Comparison of ENCODE assay signal across 14 cellular contexts in genomic region chrX:41067721-41068120, GRCh38. TPM values are rescaled to one million over a fixed set of nuclear protein-coding genes. Genes with fewer than 3 reads are reported as not detected.
DNase-seq lines count a peak whose midpoint lies in the region; ATAC-seq, FAIRE-seq and TF ChIP-seq lines count a peak whose summit lies in the region.
"Had no signal": no experiment of that assay in that cellular context is flagged by ENCODE, and none has a peak within 500 bp of the region (broad histone marks: within the 10 kb centered on the region; RNA-seq: fewer than 3 reads in every experiment).

No MANE protein-coding gene starts in this region.

- H4K20me1 ChIP-seq in K562 (replicated peaks; ENCODE audit: control insufficient read depth, insufficient read depth, low read length) = no peaks in the 10 kb centered on the region
- H4K20me1 ChIP-seq: BLaER1 treated with 17β-estradiol and CSF1 and Interleukin-3, amounts not matched to agents 10 nM and 100 nM had no signal

- 0% methylated on average over 5 of the region's 5 CpGs for WGBS in K562 (ENCODE audit: insufficient coverage, low coverage, missing lambda C conversion rate)
- WGBS in testis, 2 donors = 67 to 75% methylated on average over 5 of the region's 5 CpGs

- H3K79me2 ChIP-seq in K562 (ENCODE audit: control insufficient read depth, insufficient read depth, low read length) = no peaks in the 10 kb centered on the region

- TF ChIP-seq POLR2A in K562 (conservative IDR thresholded peaks at IDR 0.05) (no peak), testis (IDR thresholded peaks at IDR 0.05) (no peak), breast epithelium (IDR thresholded peaks at IDR 0.05) (no peak)

- H3K36me3 ChIP-seq in K562 (ENCODE audit: control insufficient read depth, insufficient read depth, low read length) (no peaks in the 10 kb centered on the region), testis (ENCODE audit: low read depth, missing control alignments) (no peaks in the 10 kb centered on the region), breast epithelium (no peaks in the 10 kb centered on the region)
- H3K36me3 ChIP-seq: BLaER1 treated with 17β-estradiol and CSF1 and Interleukin-3, amounts not matched to agents 10 nM and 100 nM had no signal

- ATAC-seq in left cardiac atrium (no peak), left ventricle myocardium superior (no peak), K562 (peak; percentile 73), WTC11 (no peak)
- ATAC-seq: GM23338 had no signal

- TF ChIP-seq CTCF in K562 (IDR thresholded peaks at IDR 0.05 in 2 of 3, conservative IDR thresholded peaks at IDR 0.05 in 1 of 3; ENCODE audit: insufficient read depth in 2 of 3, low read depth in 1 of 3, low read length in 3 of 3) (no peak), testis (IDR thresholded peaks at IDR 0.05) (no peak), breast epithelium (IDR thresholded peaks at IDR 0.05) (no peak), WTC11 (IDR thresholded peaks at IDR 0.05) (no peak)

- H2AFZ ChIP-seq in K562 (ENCODE audit: low read depth, low read length) = peak overlapping the region; percentile 90
- H2AFZ ChIP-seq: GM23338 had no signal

- peak; percentile 41 for DNase-seq in left cardiac atrium
- DNase-seq in left ventricle myocardium superior = no peak
- DNase-seq in OCI-M1 (lab: John Stamatoyannopoulos, UW) = peak; percentile 38
- peak in 2 of 4 experiments; percentile 8 to 60 for DNase-seq in K562 (ENCODE audit: extremely low read depth in 1 of 4, low spot score in 3 of 4)
- DNase-seq in testis = peak; percentile 62
- no peak for DNase-seq in breast epithelium (ENCODE audit: low spot score in 2 of 2)
- DNase-seq in WTC11 (ENCODE audit: low spot score) = no peak
- DNase-seq: ACHN; CD4-positive, CD25-positive, alpha-beta regulatory T cell; DMS53; H7 had no signal

- no peak overlapping the region for H3K4me3 Mint-ChIP-seq in WTC11
- H3K4me3 Mint-ChIP-seq: CD4-positive, CD25-positive, alpha-beta regulatory T cell; GM23338 had no signal

- no peaks in the 10 kb centered on the region for H3K36me3 Mint-ChIP-seq in WTC11
- H3K36me3 Mint-ChIP-seq: CD4-positive, CD25-positive, alpha-beta regulatory T cell had no signal

- H3K4me3 ChIP-seq in K562 (no peak overlapping the region), testis (no peak overlapping the region), breast epithelium (no peak overlapping the region)
- H3K4me3 ChIP-seq: BLaER1 treated with 17β-estradiol and CSF1 and Interleukin-3, amounts not matched to agents 10 nM and 100 nM; GM23338 had no signal

- FAIRE-seq in K562 (lab: Jason Lieb, UNC) = peak; percentile 80
- FAIRE-seq: GM18507 had no signal

- in situ Hi-C loops in K562 (cut with MboI) = no loop called here

- H3K9me1 ChIP-seq in K562 (ENCODE audit: control insufficient read depth, insufficient read depth, low read length) = no peaks in the 10 kb centered on the region

- no peak for TF ChIP-seq RAD21 in K562 (CRISPR knock-in tag; conservative IDR thresholded peaks at IDR 0.05 in 1 of 2, IDR thresholded peaks at IDR 0.05 in 1 of 2)

- H3K9me3 ChIP-seq in K562 (replicated peaks; ENCODE audit: control insufficient read depth, insufficient read depth, low read depth, low read length) (no peaks in the 10 kb centered on the region), testis (no peaks in the 10 kb centered on the region), breast epithelium (no peaks in the 10 kb centered on the region)

- no peaks in the 10 kb centered on the region for H3K9me3 Mint-ChIP-seq in WTC11
- H3K9me3 Mint-ChIP-seq: CD4-positive, CD25-positive, alpha-beta regulatory T cell; GM23338 had no signal

- no peaks in the 10 kb centered on the region for H3K27me3 ChIP-seq in K562 (ENCODE audit: control insufficient read depth in 2 of 2, insufficient read depth in 2 of 2, low read length in 2 of 2)
- H3K27me3 ChIP-seq in testis = no peaks in the 10 kb centered on the region
- peaks cover 0 to 56% of the 10 kb centered on the region in 2 donors for H3K27me3 ChIP-seq in breast epithelium

- TF ChIP-seq EP300 in K562 (IDR thresholded peaks at IDR 0.05; ENCODE audit: low read length) = no peak

- POLR2A ChIA-PET in K562 (lab: Yijun Ruan, JAX) (no interaction called here), WTC11 (lab: Charles Lee) (no interaction called here)

- intact Hi-C loops in left cardiac atrium (cut with DNase I) (no loop called here), left ventricle myocardium superior (cut with micrococcal nuclease) (no loop called here), K562 (cut with micrococcal nuclease) (no loop called here), testis (cut with DNase I; ENCODE audit: low total_unique reads) (no loop called here), breast epithelium (cut with DNase I; ENCODE audit: low total_unique reads) (no loop called here)

- H3K4me1 ChIP-seq in K562 (replicated peaks in 1 of 2; ENCODE audit: control insufficient read depth in 2 of 2, insufficient read depth in 2 of 2, low read length in 2 of 2) (peaks cover 0 to 10% of the 10 kb centered on the region in 2 experiments; a peak in 3 of 5 replicates), testis (no peaks in the 10 kb centered on the region), breast epithelium (no peaks in the 10 kb centered on the region)
- H3K4me1 ChIP-seq: BLaER1 treated with 17β-estradiol and CSF1 and Interleukin-3, amounts not matched to agents 10 nM and 100 nM had no signal

- peaks cover 5% of the 10 kb centered on the region; the same call in 1 of the 2 replicates for H3K4me1 Mint-ChIP-seq in WTC11
- H3K4me1 Mint-ChIP-seq: CD4-positive, CD25-positive, alpha-beta regulatory T cell had no signal

- peak overlapping the region; percentile 49 for H3K4me2 ChIP-seq in K562 (ENCODE audit: insufficient read depth, low read length)
- H3K4me2 ChIP-seq: BLaER1 treated with 17β-estradiol and CSF1 and Interleukin-3, amounts not matched to agents 10 nM and 100 nM; GM23338 had no signal

- H3K27ac ChIP-seq in K562 (ENCODE audit: extremely low read depth, low read depth, low read length) (peak overlapping the region; percentile 44), testis (no peak overlapping the region), breast epithelium (no peak overlapping the region)
- H3K27ac ChIP-seq: BLaER1 treated with 17β-estradiol and CSF1 and Interleukin-3, amounts not matched to agents 10 nM and 100 nM had no signal

- 0 out of 4 replicates have a peak overlapping the region, but pooled peaks of 1 of the 2 experiments have one; percentile 12 for H3K9ac ChIP-seq in K562 (ENCODE audit: insufficient read depth in 1 of 2, low read depth in 2 of 2, low read length in 2 of 2)
- H3K9ac ChIP-seq: BLaER1 treated with 17β-estradiol and CSF1 and Interleukin-3, amounts not matched to agents 10 nM and 100 nM had no signal

- no TSS peak for BruUV-seq in K562 (replicated peaks; lab: Mats Ljungman, UMichigan)

- H3K27ac Mint-ChIP-seq in WTC11 = no peak overlapping the region
- H3K27ac Mint-ChIP-seq: CD4-positive, CD25-positive, alpha-beta regulatory T cell; GM23338 had no signal

- CTCF ChIA-PET in K562 (lab: Yijun Ruan, JAX; ENCODE audit: low intra/inter-chr PET ratio) (no interaction called here), WTC11 (lab: Charles Lee) (no interaction called here)

- no peaks in the 10 kb centered on the region for H3K27me3 Mint-ChIP-seq in WTC11 (ENCODE audit: low read depth)
- H3K27me3 Mint-ChIP-seq: CD4-positive, CD25-positive, alpha-beta regulatory T cell had no signal

TF ChIP-seq in K562, 482 proteins besides CTCF, POLR2A, EP300 and RAD21 (continues in another document):
- TF ChIP-seq MEF2D (tag; conservative IDR thresholded peaks at IDR 0.05; ENCODE audit: low read depth) = no peak
- TF ChIP-seq, protein P1, sequence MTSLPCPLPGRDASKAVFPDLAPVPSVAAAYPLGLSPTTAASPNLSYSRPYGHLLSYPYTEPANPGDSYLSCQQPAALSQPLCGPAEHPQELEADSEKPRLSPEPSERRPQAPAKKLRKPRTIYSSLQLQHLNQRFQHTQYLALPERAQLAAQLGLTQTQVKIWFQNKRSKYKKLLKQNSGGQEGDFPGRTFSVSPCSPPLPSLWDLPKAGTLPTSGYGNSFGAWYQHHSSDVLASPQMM (CRISPR knock-in tag; IDR thresholded peaks at IDR 0.05) = no peak

TF ChIP-seq in WTC11, 78 proteins besides CTCF, POLR2A, EP300 and RAD21:
- TF ChIP-seq OVOL2 (CRISPR knock-in tag; IDR thresholded peaks at IDR 0.05; ENCODE audit: borderline replicate concordance) = no peak

RNA-seq across cellular contexts. Expression of gene USP9X, which starts 17.5 kb away (rescaled TPM):
- total RNA-seq in left cardiac atrium = 10 to 100 TPM; 49.0 to 69.0 TPM
- 51.7 TPM for total RNA-seq in left ventricle myocardium superior
- total RNA-seq in K562 (2011; cell fraction: chromatin; rRNA removed; ENCODE audit: low replicate concordance) = 138 and 396 TPM in 2 replicates
- 51.9 and 68.7 TPM in 2 replicates for total RNA-seq in K562 (2011; cell fraction: nucleolus; rRNA removed)
- 103 and 125 TPM in 2 replicates for total RNA-seq in K562 (2011; cell fraction: nucleoplasm; rRNA removed)
- 29.0 and 29.5 TPM in 2 replicates for total RNA-seq in K562 (2014; rRNA removed)
- total RNA-seq in K562 (2014; rRNA removed; fragmentation: Illumina TruSeq; extraction: Trizol) = 47.8 and 53.8 TPM in 2 replicates
- total RNA-seq in K562 (2015; rRNA removed; fragmentation: Illumina TruSeq; extraction: Trizol) = 31.9 and 33.1 TPM in 2 replicates
- 44.9 and 45.7 TPM in 2 replicates for total RNA-seq in K562 (2021)
- 26.1 and 40.1 TPM in 2 replicates for polyA plus RNA-seq in K562 (2011; rRNA removed)
- polyA plus RNA-seq in K562 (2011; cell fraction: cytosol; rRNA removed) = 11.5 and 16.7 TPM in 2 replicates
- polyA plus RNA-seq in K562 (2011; cell fraction: nucleus; rRNA removed) = 35.7 and 38.8 TPM in 2 replicates
- 21.9 and 23.8 TPM in 2 replicates for polyA plus RNA-seq in K562 (2012)
- polyA plus RNA-seq in K562 (2014; fragmentation: Illumina TruSeq; extraction: Trizol) = 29.4 and 31.0 TPM in 2 replicates
- polyA plus RNA-seq in K562 (2014; fragmentation: Nextera tagmentation; extraction: Ambion mirVana) = 10 to 100 TPM; 10.9 to 15.2 TPM
- polyA plus RNA-seq in K562 (2014; rRNA removed) = 19.0 and 21.4 TPM in 2 replicates
- polyA minus RNA-seq in K562 (2011; rRNA and poly(A)+ RNA removed) = 196 and 258 TPM in 2 replicates
- 77.6 and 121 TPM in 2 replicates for polyA minus RNA-seq in K562 (2011; cell fraction: cytosol; rRNA and poly(A)+ RNA removed)
- polyA minus RNA-seq in K562 (2011; cell fraction: nucleus; rRNA and poly(A)+ RNA removed) = 47.0 and 84.4 TPM in 2 replicates
- total RNA-seq in testis = 100 to 1,000 TPM; 135 to 161 TPM
- polyA plus RNA-seq in testis (ENCODE audit: insufficient read depth, low read depth, low replicate concordance) = 50.8 TPM
- total RNA-seq in breast epithelium = 100 to 1,000 TPM in 2 of 3 donors, 10 to 100 TPM in 1; 99.0 to 124 (median 112) TPM
- 163 to 177 TPM (median 175 TPM) in 3 replicates for total RNA-seq in WTC11 (2021)

Comparison
In these comparisons a context has a peak if more than half of its experiments do, and no peak if none do; other contexts are left out.
1. DNase-seq: peak in left cardiac atrium (single experiment), OCI-M1 (single experiment) and testis (single experiment); none in left ventricle myocardium superior (single experiment), breast epithelium (0 of 2) and WTC11 (single experiment).